Comparison of ENCODE assay signal across 9 cellular contexts in the genomic region with DNA sequence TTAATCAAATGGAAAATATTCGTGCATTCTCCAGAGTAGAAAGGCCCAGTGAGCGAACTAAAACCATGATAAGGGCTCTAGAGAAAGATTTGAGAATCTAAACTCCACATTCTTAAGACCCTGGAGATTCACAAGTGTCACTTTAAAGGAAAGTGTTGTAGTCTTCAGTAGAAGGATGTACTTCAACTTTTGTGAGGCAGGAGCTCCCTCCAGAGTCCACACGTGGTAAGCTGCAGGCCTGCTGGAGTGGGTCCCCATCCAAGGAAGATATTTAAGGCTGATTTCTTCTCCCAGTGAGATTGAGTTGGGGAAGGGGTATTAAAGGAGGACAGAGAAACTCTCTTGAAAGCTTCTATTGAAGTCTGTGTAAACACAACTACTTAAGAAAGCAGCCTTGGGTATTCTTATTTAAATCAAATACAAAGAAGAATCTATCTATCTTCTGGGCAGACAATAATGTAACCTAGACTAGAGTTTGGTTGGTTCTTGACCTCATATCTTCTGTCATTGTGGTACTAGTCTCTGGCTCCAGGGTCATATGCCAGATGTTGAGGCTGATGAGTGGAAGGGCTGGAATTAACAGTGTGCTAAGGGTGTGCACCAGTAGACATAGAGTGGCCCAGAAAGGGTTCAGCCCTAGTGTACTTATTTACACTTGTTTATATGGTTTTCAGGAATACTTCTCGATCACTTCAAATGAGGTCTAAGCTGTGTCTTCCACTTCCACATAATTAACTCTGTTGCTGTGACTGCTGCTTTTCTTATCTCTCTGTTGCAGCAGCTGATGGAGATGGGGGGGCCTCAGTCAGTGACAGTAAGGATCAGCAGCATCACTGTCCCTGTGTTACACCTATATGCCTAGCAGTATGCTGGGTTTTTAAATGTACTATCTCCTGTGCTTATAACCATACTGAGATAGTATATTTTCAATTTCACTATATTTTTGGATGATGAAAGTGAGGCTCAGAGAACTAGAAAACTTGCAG.
A peak's percentile ranks its signal among the peaks of the same experiment; 100 is the strongest.
DNase-seq lines count a peak whose midpoint lies in the region; ATAC-seq lines count a peak whose summit lies in the region.
"Had no signal": no experiment of that assay in that cellular context is flagged by ENCODE, and none has a peak within 500 bp of the region (broad histone marks: within the 10 kb centered on the region; RNA-seq: fewer than 3 reads in every experiment).

No MANE protein-coding gene starts in this region.

- H3K9me3 ChIP-seq in BLaER1, result no peaks in the 10 kb centered on the region

- no peaks in the 10 kb centered on the region for H3K27me3 Mint-ChIP-seq in activated CD4-positive, alpha-beta T cell treated with anti-CD3 and anti-CD28 coated beads, Interleukin-2, amount 10 ng/mL, durations not matched to agents 7 days and 5 days

- H3K36me3 ChIP-seq in BLaER1, result peaks cover 19% of the 10 kb centered on the region

- no peak overlapping the region for H3K4me3 ChIP-seq in BLaER1

- ATAC-seq in GM18861 (IDR thresholded peaks at IDR 0.05; ENCODE audit: unreplicated experiment), result peak; percentile 88
- peak; percentile 85 for ATAC-seq in HG03064 (IDR thresholded peaks at IDR 0.05; ENCODE audit: low read depth, unreplicated experiment)

- peak; percentile 18 for DNase-seq in NCI-H226
- peak; percentile 67 for DNase-seq in activated CD4-positive, alpha-beta T cell treated with anti-CD3 and anti-CD28 coated beads, Interleukin-2, amount 10 ng/mL, durations not matched to agents 7 days and 5 days
- peak; percentile 43 to 75 for DNase-seq in dermis microvascular lymphatic vessel endothelial cell (ENCODE audit: low read depth in 2 of 2)
- DNase-seq in medulla oblongata (ENCODE audit: extremely low spot score), result peak; percentile 90
- DNase-seq in stimulated activated CD8-positive, alpha-beta memory T cell treated with anti-CD3 and anti-CD28 coated beads, Interleukin-7, amount 100 ng/mL, for 4 hours (ENCODE audit: low read depth in 2 of 2), result peak; percentile 19 to 30

- H3K27ac ChIP-seq in BLaER1, result peak overlapping the region; percentile 69

- H3K27ac Mint-ChIP-seq in activated CD4-positive, alpha-beta T cell treated with anti-CD3 and anti-CD28 coated beads, Interleukin-2, amount 10 ng/mL, durations not matched to agents 7 days and 5 days, result no peak overlapping the region
- H3K27ac Mint-ChIP-seq: T-helper 1 cell treated with Interleukin-12 subunit alpha and Interleukin-12 subunit beta and Interleukin-4 antibody, amounts not matched to agents 30 μg/mL and 1 μg/mL, for 36 hours had no signal

- peak overlapping the region; percentile 58 for H3K9ac ChIP-seq in BLaER1

- H3K4me1 ChIP-seq in BLaER1, result peaks cover 98% of the 10 kb centered on the region

- CTCF ChIA-PET in activated CD4-positive, alpha-beta T cell treated with anti-CD3 and anti-CD28 coated beads, Interleukin-2, amount 10 ng/mL, durations not matched to agents 7 days and 5 days (lab: Charles Lee), result interaction anchor here (0.7 to 2.0 kb wide), 10 partner anchors 9 to 255 kb away, joined by 3 to 15 read pairs (median 3); no protein-coding TSS in a partner anchor

- POLR2A ChIA-PET in activated CD4-positive, alpha-beta T cell treated with anti-CD3 and anti-CD28 coated beads, Interleukin-2, amount 10 ng/mL, durations not matched to agents 7 days and 5 days (lab: Charles Lee), result no interaction called here

- H3K4me1 Mint-ChIP-seq in activated CD4-positive, alpha-beta T cell treated with anti-CD3 and anti-CD28 coated beads, Interleukin-2, amount 10 ng/mL, durations not matched to agents 7 days and 5 days, result no peaks in the 10 kb centered on the region

- H3K36me3 Mint-ChIP-seq in activated CD4-positive, alpha-beta T cell treated with anti-CD3 and anti-CD28 coated beads, Interleukin-2, amount 10 ng/mL, durations not matched to agents 7 days and 5 days (ENCODE audit: low read depth), result no peaks in the 10 kb centered on the region

- H3K4me2 ChIP-seq in BLaER1, result peak overlapping the region; percentile 63

- H3K4me3 Mint-ChIP-seq in activated CD4-positive, alpha-beta T cell treated with anti-CD3 and anti-CD28 coated beads, Interleukin-2, amount 10 ng/mL, durations not matched to agents 7 days and 5 days, result no peak overlapping the region
- H3K4me3 Mint-ChIP-seq: T-helper 1 cell treated with Interleukin-12 subunit alpha and Interleukin-12 subunit beta and Interleukin-4 antibody, amounts not matched to agents 30 μg/mL and 1 μg/mL, for 36 hours had no signal

- no peaks in the 10 kb centered on the region for H3K9me3 Mint-ChIP-seq in activated CD4-positive, alpha-beta T cell treated with anti-CD3 and anti-CD28 coated beads, Interleukin-2, amount 10 ng/mL, durations not matched to agents 7 days and 5 days
- H3K9me3 Mint-ChIP-seq: T-helper 1 cell treated with Interleukin-12 subunit alpha and Interleukin-12 subunit beta and Interleukin-4 antibody, amounts not matched to agents 30 μg/mL and 1 μg/mL, for 36 hours had no signal

- peaks cover 98% of the 10 kb centered on the region for H4K20me1 ChIP-seq in BLaER1

- no peaks in the 10 kb centered on the region for H3K27me3 ChIP-seq in BLaER1

Comparison
In these comparisons a context has a peak if more than half of its experiments do, and no peak if none do; other contexts are left out.
1. DNase-seq: peak in every context shown above with its lines; median percentile 90 in medulla oblongata; 67 in activated CD4-positive, alpha-beta T cell treated with anti-CD3 and anti-CD28 coated beads, Interleukin-2, amount 10 ng/mL, durations not matched to agents 7 days and 5 days; 59 in dermis microvascular lymphatic vessel endothelial cell; 24 in stimulated activated CD8-positive, alpha-beta memory T cell treated with anti-CD3 and anti-CD28 coated beads, Interleukin-7, amount 100 ng/mL, for 4 hours; 18 in NCI-H226.